ENCODE assay signal across 13 cellular contexts in the genomic region with DNA sequence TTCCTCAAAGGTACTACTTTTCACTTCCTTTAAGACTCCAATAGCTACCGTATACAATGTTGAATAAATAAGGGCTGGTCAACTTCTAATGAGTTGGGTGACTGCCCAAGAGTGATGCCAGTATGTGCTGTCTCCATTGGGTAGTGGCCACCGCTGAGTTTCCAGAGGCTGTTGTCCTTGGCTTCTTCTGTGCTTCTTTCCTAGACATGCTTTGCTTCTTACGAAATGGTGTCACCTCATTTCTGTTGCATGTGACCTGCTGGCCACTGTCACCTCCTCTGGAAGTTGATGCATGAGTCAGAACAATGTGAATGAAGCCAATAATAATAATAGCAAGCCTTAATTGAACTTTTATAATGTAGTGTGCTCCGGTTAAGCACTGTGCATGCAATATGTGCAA. TPM values are rescaled to one million over a fixed set of nuclear protein-coding genes. Genes with fewer than 3 reads are reported as not detected.
A peak's percentile ranks its signal among the peaks of the same experiment; 100 is the strongest.
DNase-seq lines count a peak whose midpoint lies in the region; ATAC-seq and TF ChIP-seq lines count a peak whose summit lies in the region.
"Had no signal": no experiment of that assay in that cellular context is flagged by ENCODE, and none has a peak within 500 bp of the region (broad histone marks: within the 10 kb centered on the region; RNA-seq: fewer than 3 reads in every experiment).

No MANE protein-coding gene starts in this region.

- peak overlapping the region in 1 of 2 experiments; percentile 4; a peak in 2 of 4 replicates for H4K8ac ChIP-seq in IMR-90 (ENCODE audit: low read depth in 2 of 2, low read length in 2 of 2)

- H2BK20ac ChIP-seq in IMR-90 (ENCODE audit: low read depth, low read length) = peak overlapping the region; percentile 81

- TF ChIP-seq CTCF in IMR-90 (conservative IDR thresholded peaks at IDR 0.05; ENCODE audit: low read depth, low read length) (no peak), astrocyte of the spinal cord (IDR thresholded peaks at IDR 0.05; ENCODE audit: low read depth, low read length) (no peak), thyroid gland (IDR thresholded peaks at IDR 0.05) (no peak)

- peak overlapping the region; percentile 58; the same call in 1 of the 2 replicates for H3K23ac ChIP-seq in IMR-90 (ENCODE audit: low read depth, low read length)

- H3K14ac ChIP-seq in IMR-90 (replicated peaks; ENCODE audit: low read depth, low read length) = peak overlapping the region; percentile 72

- H2AFZ ChIP-seq in IMR-90 (replicated peaks; ENCODE audit: low read length, poor library complexity) = peak overlapping the region; percentile 6

- no TSS peak for BruUV-seq in IMR-90 (replicated peaks; lab: Mats Ljungman, UMichigan)

- H3K9me3 Mint-ChIP-seq in activated T-helper 17 cell treated with anti-CD3 and anti-CD28 coated beads, Interleukin-2, amount 50 U/mL, for 72 hours = peaks cover 3% of the 10 kb centered on the region

- intact Hi-C loops in IMR-90 (cut with micrococcal nuclease) (no loop called here), left cardiac atrium (cut with DNase I) (loop anchor here in 1 of 2 donors (10.0 kb wide), 1 partner anchor 48 kb away; no protein-coding TSS in a partner anchor), thyroid gland (cut with DNase I) (loop anchor here (5.0 kb wide), 1 partner anchor 36 kb away; no protein-coding TSS in a partner anchor)

- in situ Hi-C loops in IMR-90 (cut with MboI; ENCODE audit: low sequenced_read_pairs) (no loop called here), astrocyte of the spinal cord (cut with HindIII; ENCODE audit: low sequenced_read_pairs) (no loop called here)

- H4K20me1 ChIP-seq in IMR-90 (ENCODE audit: insufficient read depth, low read length) = no peaks in the 10 kb centered on the region

- peak overlapping the region; percentile 1; the same call in 2 of the 3 replicates for H2BK15ac ChIP-seq in IMR-90 (ENCODE audit: low read depth, low read length)

- POLR2A ChIA-PET in IMR-90 (lab: Charles Lee; ENCODE audit: unreplicated experiment) = no interaction called here

- H4K91ac ChIP-seq in IMR-90 (ENCODE audit: insufficient read depth, low read depth, low read length) = peak overlapping the region; percentile 50; the same call in 1 of the 2 replicates

- ATAC-seq in IMR-90 (ENCODE audit: low read depth) (no peak), left cardiac atrium (peak; percentile 58 to 64)
- no peak for ATAC-seq in activated T-helper 17 cell treated with anti-CD3 and anti-CD28 coated beads, Interleukin-2, amount 50 U/mL, for 72 hours (replicated peaks)

- no peak overlapping the region; the same call in 1 of the 2 replicates for H3K18ac ChIP-seq in IMR-90 (ENCODE audit: low read depth, low read length)

- TF ChIP-seq POLR2A in IMR-90 (IDR thresholded peaks at IDR 0.05; ENCODE audit: low read depth, low read length) = no peak
- TF ChIP-seq POLR2A in thyroid gland (IDR thresholded peaks at IDR 0.05) = no peak

- H3K36me3 Mint-ChIP-seq in activated T-helper 17 cell treated with anti-CD3 and anti-CD28 coated beads, Interleukin-2, amount 50 U/mL, for 72 hours (ENCODE audit: low read depth) = no peaks in the 10 kb centered on the region

- peak overlapping the region; percentile 88 for H3K4ac ChIP-seq in IMR-90 (ENCODE audit: low read depth, low read length)

- peaks cover 4% of the 10 kb centered on the region for H3K4me1 Mint-ChIP-seq in activated T-helper 17 cell treated with anti-CD3 and anti-CD28 coated beads, Interleukin-2, amount 50 U/mL, for 72 hours

- H3K4me2 ChIP-seq in IMR-90 (ENCODE audit: low read depth, low read length) = no peak overlapping the region

- H2AK9ac ChIP-seq in IMR-90 (replicated peaks; ENCODE audit: low read depth, low read length, poor library complexity) = no peak overlapping the region

- no peaks in the 10 kb centered on the region for H3K27me3 ChIP-seq in IMR-90 (ENCODE audit: control insufficient read depth, insufficient read depth, low read length)
- no peaks in the 10 kb centered on the region for H3K27me3 ChIP-seq in thyroid gland

- peaks cover 18% of the 10 kb centered on the region for H3K27me3 Mint-ChIP-seq in activated T-helper 17 cell treated with anti-CD3 and anti-CD28 coated beads, Interleukin-2, amount 50 U/mL, for 72 hours

- no peak overlapping the region for H3K4me3 ChIP-seq in IMR-90 (ENCODE audit: insufficient read depth, low read depth, low read length)
- no peak overlapping the region for H3K4me3 ChIP-seq in astrocyte of the spinal cord (ENCODE audit: low read depth, low read length)
- no peak overlapping the region for H3K4me3 ChIP-seq in thyroid gland (replicated peaks in 1 of 3)
- H3K4me3 ChIP-seq: dorsolateral prefrontal cortex had no signal

- no peaks in the 10 kb centered on the region for H3K36me3 ChIP-seq in IMR-90 (ENCODE audit: control insufficient read depth, insufficient read depth, low read length)
- no peaks in the 10 kb centered on the region for H3K36me3 ChIP-seq in thyroid gland

- H3K9me3 ChIP-seq in IMR-90 (ENCODE audit: control insufficient read depth, insufficient read depth, low read length) (no peaks in the 10 kb centered on the region), thyroid gland (no peaks in the 10 kb centered on the region)

- CTCF ChIA-PET in IMR-90 (lab: Yijun Ruan, JAX) = interaction anchor here (1.0 kb wide), 1 partner anchor 28 kb away, joined by 3 read pairs; no protein-coding TSS in a partner anchor

- H3K79me1 ChIP-seq in IMR-90 (ENCODE audit: low read depth in 1 of 2, low read length in 2 of 2) = peaks cover 0 to 36% of the 10 kb centered on the region in 2 experiments; a peak in 3 of 4 replicates

- H3K56ac ChIP-seq in IMR-90 (ENCODE audit: extremely low read depth, insufficient read depth, low read length) = no peak overlapping the region

- no peak overlapping the region for H3K27ac Mint-ChIP-seq in activated T-helper 17 cell treated with anti-CD3 and anti-CD28 coated beads, Interleukin-2, amount 50 U/mL, for 72 hours
- H3K27ac Mint-ChIP-seq: activated CD4-positive, alpha-beta T cell treated with anti-CD3 and anti-CD28 coated beads, Interleukin-2, amount 10 ng/mL, durations not matched to agents 7 days and 5 days had no signal

- H4K5ac ChIP-seq in IMR-90 (ENCODE audit: low read depth, low read length) = no peak overlapping the region

- 20% methylated on average over 1 of the region's 4 CpGs; no CpG with 5 or more reads in 1 of the 2 experiments for WGBS in IMR-90 (ENCODE audit: extremely low coverage in 2 of 2, insufficient read length in 1 of 2), 2 experiments
- WGBS in thyroid gland, 2 donors = 60 to 70% methylated on average over 4 of the region's 4 CpGs

- peak overlapping the region; percentile 55; the same call in 1 of the 2 replicates for H2AK5ac ChIP-seq in IMR-90 (ENCODE audit: low read depth, low read length)

- no peak overlapping the region for H3K4me3 Mint-ChIP-seq in activated T-helper 17 cell treated with anti-CD3 and anti-CD28 coated beads, Interleukin-2, amount 50 U/mL, for 72 hours
- H3K4me3 Mint-ChIP-seq: activated CD4-positive, alpha-beta T cell treated with anti-CD3 and anti-CD28 coated beads, Interleukin-2, amount 10 ng/mL, durations not matched to agents 7 days and 5 days had no signal

- peak overlapping the region; percentile 75 for H2BK5ac ChIP-seq in IMR-90 (ENCODE audit: low read depth, low read length, poor library complexity, severe bottlenecking)

- no peak for TF ChIP-seq RAD21 in IMR-90 (IDR thresholded peaks at IDR 0.05; ENCODE audit: low read length)

- dilution Hi-C loops in IMR-90 (cut with HindIII; ENCODE audit: low sequenced_read_pairs, unreplicated experiment) = no loop called here

- H3K4me1 ChIP-seq in IMR-90 (ENCODE audit: control insufficient read depth, insufficient read depth, low read length) (peaks cover 41% of the 10 kb centered on the region), thyroid gland (peaks cover 67 to 74% of the 10 kb centered on the region in 2 donors)

- H3K27ac ChIP-seq in IMR-90 (ENCODE audit: insufficient read depth, low read length) (peak overlapping the region; percentile 3), thyroid gland (peak overlapping the region in 2 of 3 donors; percentile 81 to 96)
- H3K27ac ChIP-seq: dorsolateral prefrontal cortex had no signal

- DNase-seq in IMR-90 = peak; percentile 66
- DNase-seq in astrocyte of the spinal cord (ENCODE audit: low read depth, low spot score) = peak; percentile 79
- DNase-seq in left cardiac atrium = peak; percentile 60
- peak in 1 of 2 donors; percentile 14 for DNase-seq in thyroid gland
- no peak for DNase-seq in NOMO-1 treated with DMSO at 0.1 percent for 48 hours (lab: John Stamatoyannopoulos, UW; ENCODE audit: unreplicated experiment)
- no peak for DNase-seq in activated gamma-delta T cell treated with Interleukin-2 at 50 U/mL for 16 hours
- DNase-seq: activated CD4-positive, alpha-beta T cell treated with anti-CD3 and anti-CD28 coated beads, Interleukin-2, amount 10 ng/mL, durations not matched to agents 7 days and 5 days; activated T-cell treated with anti-CD3 and anti-CD28 coated beads, Interleukin-2, amount 50 U/mL, for 48 hours; amygdala; dorsolateral prefrontal cortex; NCI-H2029; stimulated activated CD4-positive, alpha-beta T cell treated with anti-CD3 and anti-CD28 coated beads, Interleukin-12 subunit alpha, Interleukin-12 subunit beta, amount 100 ng/mL, for 4 hours had no signal

- H3K9me1 ChIP-seq in IMR-90 (ENCODE audit: insufficient read depth, low read length) = peaks cover 27% of the 10 kb centered on the region

- peak overlapping the region; percentile 95 for H2BK120ac ChIP-seq in IMR-90 (ENCODE audit: low read depth, low read length)

- no peak overlapping the region for H3K9ac ChIP-seq in IMR-90 (ENCODE audit: low read depth, low read length)

TF ChIP-seq in IMR-90, 13 proteins besides CTCF, POLR2A, EP300 and RAD21 (continues in another document):
- TF ChIP-seq RCOR1 (IDR thresholded peaks at IDR 0.05; ENCODE audit: insufficient replicate concordance, low read length) (no peak), MXI1 (IDR thresholded peaks at IDR 0.05; ENCODE audit: borderline replicate concordance, low read depth, low read length) (no peak), CEBPB (IDR thresholded peaks at IDR 0.05; ENCODE audit: low read depth, low read length) (peak; percentile 49; the same call in 1 of the 2 replicates)

RNA-seq across cellular contexts. Expression of a gene that starts 7.5 kb away (rescaled TPM):
- 101 and 102 TPM in 2 replicates for total RNA-seq in IMR-90 (2012; rRNA removed)
- 278 and 303 TPM in 2 replicates for polyA plus RNA-seq in IMR-90 (2012; rRNA removed)
- 237 and 279 TPM in 2 replicates for polyA plus RNA-seq in IMR-90 (2012; cell fraction: cytosol; rRNA removed)
- 363 and 859 TPM in 2 replicates for polyA plus RNA-seq in IMR-90 (2012; cell fraction: nucleus; rRNA removed; ENCODE audit: low replicate concordance)
- total RNA-seq in left cardiac atrium = 10 to 100 TPM; 29.4 to 42.1 TPM
- 100 to 1,000 TPM; 115 to 207 (median 130) TPM for total RNA-seq in thyroid gland
- total RNA-seq in activated T-helper 17 cell treated with anti-CD3 and anti-CD28 coated beads, Interleukin-2, amount 50 U/mL, for 72 hours = under 1 TPM in 1 of 2 donors, not detected in 1; 0.13 TPM

Comparison
In these comparisons a context has a peak if more than half of its experiments do, and no peak if none do; other contexts are left out.
1. ATAC-seq: peak in left cardiac atrium (2 of 2); none in IMR-90 (single experiment) and activated T-helper 17 cell treated with anti-CD3 and anti-CD28 coated beads, Interleukin-2, amount 50 U/mL, for 72 hours (single experiment).
2. DNase-seq: peak in IMR-90 (single experiment), astrocyte of the spinal cord (single experiment) and left cardiac atrium (single experiment); none in NOMO-1 treated with DMSO at 0.1 percent for 48 hours (single experiment) and activated gamma-delta T cell treated with Interleukin-2 at 50 U/mL for 16 hours (single experiment).
3. RNA of a gene that starts 7.5 kb away (total RNA-seq): 115 to 207 TPM in thyroid gland, 101 to 102 TPM in IMR-90 and 29.4 to 42.1 TPM in left cardiac atrium; 0.13 TPM in activated T-helper 17 cell treated with anti-CD3 and anti-CD28 coated beads, Interleukin-2, amount 50 U/mL, for 72 hours; every median in the first group is over 10 times any median in the second.